Comparison of ENCODE assay signal across 11 cellular contexts in the genomic region with DNA sequence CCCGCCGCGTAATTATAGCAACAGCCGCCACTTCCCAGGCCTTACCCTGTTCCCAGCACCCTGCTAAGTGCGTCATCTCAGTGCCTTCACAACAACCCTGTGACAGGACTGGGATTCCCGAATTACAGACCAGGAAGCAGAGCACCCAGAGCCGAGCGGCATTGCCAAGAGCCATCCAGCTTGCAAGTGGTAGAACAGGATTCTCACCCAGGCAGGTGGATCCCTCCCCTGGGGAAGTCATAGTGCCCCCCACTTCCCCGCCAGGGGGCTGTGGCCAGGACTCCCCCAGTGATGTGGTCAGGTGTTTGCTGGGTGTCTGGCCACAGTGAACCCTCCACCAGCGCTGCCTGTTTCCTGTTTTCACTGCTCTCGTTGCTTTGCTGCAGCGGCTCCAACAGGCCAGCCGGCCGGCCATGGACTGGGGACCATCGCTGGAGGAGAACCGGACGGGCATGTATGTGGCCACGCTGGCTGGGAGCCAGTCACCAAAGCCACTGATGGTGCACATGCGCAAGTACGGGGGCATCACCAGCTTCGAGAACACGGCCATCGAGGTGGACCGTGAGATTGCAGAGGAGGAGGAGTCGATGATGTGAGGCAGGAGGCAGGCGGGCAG. TPM values are rescaled to one million over a fixed set of nuclear protein-coding genes. Genes with fewer than 3 reads are reported as not detected.
DNase-seq lines count a peak whose midpoint lies in the region; ATAC-seq, FAIRE-seq and TF ChIP-seq lines count a peak whose summit lies in the region.
"Had no signal": no experiment of that assay in that cellular context is flagged by ENCODE, and none has a peak within 500 bp of the region (broad histone marks: within the 10 kb centered on the region; RNA-seq: fewer than 3 reads in every experiment).

No MANE protein-coding gene starts in this region.

- peaks cover 14% of the 10 kb centered on the region for H3K4me1 Mint-ChIP-seq in mesothelial cell of epicardium

- 0 out of 4 replicates have a peak, but pooled peaks of 1 of the 2 experiments have one; percentile 8 for TF ChIP-seq EP300 in GM12878 (IDR thresholded peaks at IDR 0.05; ENCODE audit: borderline replicate concordance in 1 of 2, control insufficient read depth in 1 of 2, low read depth in 2 of 2, low read length in 2 of 2)

- no peak for TF ChIP-seq RAD21 in GM12878 (IDR thresholded peaks at IDR 0.05; ENCODE audit: insufficient read depth, low read depth, low read length)

- 0 out of 2 replicates have a peak, but pooled peaks cover 5% of the 10 kb centered on the region for H3K27me3 ChIP-seq in BLaER1
- H3K27me3 ChIP-seq in GM12878 (replicated peaks in 1 of 2; ENCODE audit: control insufficient read depth in 2 of 2, insufficient read depth in 2 of 2, low read length in 1 of 2): peaks cover 0 to 3% of the 10 kb centered on the region in 2 experiments; a peak in 2 of 4 replicates

- ATAC-seq in GM12878: peak; percentile 74
- ATAC-seq in HG02970 (IDR thresholded peaks at IDR 0.05; ENCODE audit: low FRiP score, unreplicated experiment): no peak
- ATAC-seq in HG03378 (IDR thresholded peaks at IDR 0.05; ENCODE audit: unreplicated experiment): no peak
- ATAC-seq in HG02642 (IDR thresholded peaks at IDR 0.05; ENCODE audit: poor library complexity, unreplicated experiment): no peak

- in situ Hi-C loops in GM12878 (cut with MboI): no loop called here

- TF ChIP-seq CTCF in GM12878 (IDR thresholded peaks at IDR 0.05 in 2 of 3, conservative IDR thresholded peaks at IDR 0.05 in 1 of 3; ENCODE audit: control insufficient read depth in 2 of 3, extremely low read depth in 1 of 3, insufficient read depth in 1 of 3, low read depth in 3 of 3, low read length in 3 of 3) (peak in 1 of 3 experiments; percentile 19; a peak in 2 of 6 replicates), mesothelial cell of epicardium (IDR thresholded peaks at IDR 0.05; ENCODE audit: unreplicated experiment) (no peak)

- H3K4me1 ChIP-seq in BLaER1 (peaks cover 73% of the 10 kb centered on the region), GM12878 (ENCODE audit: control insufficient read depth, insufficient read depth, low read length) (no peaks in the 10 kb centered on the region)

- H3K27me3 Mint-ChIP-seq in mesothelial cell of epicardium (ENCODE audit: low read depth): no peaks in the 10 kb centered on the region

- no peak overlapping the region for H2AFZ ChIP-seq in GM12878 (ENCODE audit: control insufficient read depth, low read depth, low read length)

- no peaks in the 10 kb centered on the region for H3K79me2 ChIP-seq in GM12878 (ENCODE audit: control insufficient read depth, insufficient read depth, low read length)

- BruUV-seq in GM12878 (replicated peaks; lab: Mats Ljungman, UMichigan): no TSS peak

- no peak overlapping the region for H3K4me3 Mint-ChIP-seq in mesothelial cell of epicardium

- H4K20me1 ChIP-seq in BLaER1: no peaks in the 10 kb centered on the region
- no peaks in the 10 kb centered on the region for H4K20me1 ChIP-seq in GM12878 (ENCODE audit: control insufficient read depth, insufficient read depth)

- H3K9ac ChIP-seq in BLaER1 (0 out of 2 replicates have a peak overlapping the region, but pooled peaks have one; percentile 35), GM12878 (ENCODE audit: control insufficient read depth, insufficient read depth, low read length) (no peak overlapping the region)

- CTCF ChIA-PET in GM12878 (lab: Yijun Ruan, JAX): interaction anchor here (3.1 to 3.2 kb wide), 2 partner anchors 9 to 47 kb away, joined by 11 to 12 read pairs; no protein-coding TSS in a partner anchor

- H3K27ac Mint-ChIP-seq in mesothelial cell of epicardium: no peak overlapping the region

- H3K4me3 ChIP-seq in BLaER1 (peak overlapping the region; percentile 41), GM12878 (no peak overlapping the region)
- no peak overlapping the region for H3K4me3 ChIP-seq in Jurkat, Clone E6-1 (ENCODE audit: low read length)

- TF ChIP-seq POLR2A in GM12878 (IDR thresholded peaks at IDR 0.05; ENCODE audit: low read depth, low read length): no peak

- intact Hi-C loops in GM12878 (cut with micrococcal nuclease; ENCODE audit: unreplicated experiment): no loop called here

- DNase-seq in Jurkat, Clone E6-1 (ENCODE audit: low read depth, low spot score): peak; percentile 35
- DNase-seq in GM12878 (ENCODE audit: low read depth, low spot score) (no peak), mucosa of gallbladder (ENCODE audit: low spot score) (peak; percentile 39), mesothelial cell of epicardium (ENCODE audit: low spot score in 2 of 2, unreplicated experiment in 2 of 2) (no peak)
- DNase-seq: NCI-H187 had no signal

- H3K4me2 ChIP-seq in BLaER1 (peak overlapping the region; percentile 87), GM12878 (ENCODE audit: control insufficient read depth, insufficient read depth) (0 out of 2 replicates have a peak overlapping the region, but pooled peaks have one; percentile 9)

- POLR2A ChIA-PET in GM12878 (lab: Charles Lee): no interaction called here

- no peaks in the 10 kb centered on the region for H3K9me3 ChIP-seq in BLaER1
- no peaks in the 10 kb centered on the region for H3K9me3 ChIP-seq in GM12878 (replicated peaks; ENCODE audit: control insufficient read depth, insufficient read depth, low read length)

- H3K36me3 ChIP-seq in BLaER1: no peaks in the 10 kb centered on the region
- no peaks in the 10 kb centered on the region for H3K36me3 ChIP-seq in GM12878 (ENCODE audit: control insufficient read depth in 2 of 2, insufficient read depth in 2 of 2, low read length in 1 of 2)

- no peaks in the 10 kb centered on the region for H3K36me3 Mint-ChIP-seq in mesothelial cell of epicardium

- no peaks in the 10 kb centered on the region for H3K9me3 Mint-ChIP-seq in mesothelial cell of epicardium

- RAD21 ChIA-PET in GM12878 (lab: Charles Lee; ENCODE audit: unreplicated experiment): no interaction called here

- H3K27ac ChIP-seq in BLaER1: no peak overlapping the region
- no peak overlapping the region for H3K27ac ChIP-seq in GM12878 (ENCODE audit: control insufficient read depth, insufficient read depth)

- SMC1A ChIA-PET in GM12878 (lab: Charles Lee; ENCODE audit: uncharacterized antibody, unreplicated experiment): no interaction called here

- no peak for FAIRE-seq in GM12878 (lab: Jason Lieb, UNC)
- FAIRE-seq: GM12892 had no signal

- 16% methylated on average over 26 of the region's 26 CpGs for WGBS in GM12878 (ENCODE audit: insufficient coverage, insufficient replicate concordance, low lambda C conversion rate, missing lambda C conversion rate)

RNA-seq across cellular contexts. Expression of a gene that starts 19.3 kb away (rescaled TPM):
- polyA plus RNA-seq in Jurkat, Clone E6-1 (2012; ENCODE audit: insufficient read depth, insufficient read length): not detected
- total RNA-seq in GM12878 (2013; cell fraction: nucleolus; rRNA removed): not detected in 2 replicates
- total RNA-seq in GM12878 (2014; rRNA removed) (0.06 and 0.11 TPM in 2 replicates), GM12878 (2014; rRNA removed; fragmentation: Illumina TruSeq; extraction: Trizol) (0.05 TPM in 1 of 2 replicates, not detected in the other), GM12878 (2021) (0.08 TPM in 1 of 2 replicates, not detected in the other), mucosa of gallbladder (not detected), mesothelial cell of epicardium (not detected in 3 replicates)
- polyA plus RNA-seq in GM12878 (2011; ENCODE audit: low read depth): not detected
- polyA plus RNA-seq in GM12878 (2011; rRNA removed) (not detected in 2 replicates), GM12878 (2014; fragmentation: Illumina TruSeq; extraction: Trizol) (0.01 TPM in 1 of 2 replicates, not detected in the other), GM12878 (2014; fragmentation: Nextera tagmentation; extraction: Ambion mirVana) (not detected), GM12878 (2014; rRNA removed) (0.04 TPM in 1 of 2 replicates, not detected in the other), GM12878 (2016; fragmentation: Nextera tagmentation; extraction: Ambion mirVana) (under 1 TPM in 1 of 2 experiments, not detected in 1; 0.15 TPM)
- polyA plus RNA-seq in GM12878 (2011; cell fraction: cytosol; rRNA removed): 0.01 TPM in 1 of 2 replicates, not detected in the other
- 0.03 TPM in 2 replicates for polyA plus RNA-seq in GM12878 (2011; cell fraction: nucleus; rRNA removed)
- polyA plus RNA-seq in GM12878 (2012): 0.13 and 0.16 TPM in 2 replicates
- not detected in 2 replicates for polyA minus RNA-seq in GM12878 (2011; rRNA and poly(A)+ RNA removed)
- polyA minus RNA-seq in GM12878 (2011; cell fraction: cytosol; rRNA and poly(A)+ RNA removed): not detected in 2 replicates
- not detected in 2 replicates for polyA minus RNA-seq in GM12878 (2011; cell fraction: nucleus; rRNA and poly(A)+ RNA removed)

RNA-seq across cellular contexts. Expression of a gene that starts 42.5 kb away (rescaled TPM):
- not detected for polyA plus RNA-seq in Jurkat, Clone E6-1 (2012; ENCODE audit: insufficient read depth, insufficient read length)
- not detected in 2 replicates for total RNA-seq in GM12878 (2013; cell fraction: nucleolus; rRNA removed)
- total RNA-seq in GM12878 (2014; rRNA removed) (not detected in 2 replicates), GM12878 (2014; rRNA removed; fragmentation: Illumina TruSeq; extraction: Trizol) (not detected in 2 replicates), GM12878 (2021) (not detected in 2 replicates), mucosa of gallbladder (0.29 TPM), mesothelial cell of epicardium (0.51 to 1.1 TPM (median 0.68 TPM) in 3 replicates)
- not detected for polyA plus RNA-seq in GM12878 (2011; ENCODE audit: low read depth)
- polyA plus RNA-seq in GM12878 (2011; rRNA removed) (not detected in 2 replicates), GM12878 (2014; fragmentation: Illumina TruSeq; extraction: Trizol) (not detected in 2 replicates), GM12878 (2014; fragmentation: Nextera tagmentation; extraction: Ambion mirVana) (not detected), GM12878 (2014; rRNA removed) (not detected in 2 replicates), GM12878 (2016; fragmentation: Nextera tagmentation; extraction: Ambion mirVana) (not detected)
- not detected in 2 replicates for polyA plus RNA-seq in GM12878 (2011; cell fraction: cytosol; rRNA removed)
- not detected in 2 replicates for polyA plus RNA-seq in GM12878 (2011; cell fraction: nucleus; rRNA removed)
- not detected in 2 replicates for polyA plus RNA-seq in GM12878 (2012)
- polyA minus RNA-seq in GM12878 (2011; rRNA and poly(A)+ RNA removed): not detected in 2 replicates
- polyA minus RNA-seq in GM12878 (2011; cell fraction: cytosol; rRNA and poly(A)+ RNA removed): not detected in 2 replicates
- polyA minus RNA-seq in GM12878 (2011; cell fraction: nucleus; rRNA and poly(A)+ RNA removed): not detected in 2 replicates
- total RNA-seq: cerebellum had no signal

RNA-seq across cellular contexts. Expression of a gene that starts 53.5 kb away (rescaled TPM):
- not detected for polyA plus RNA-seq in Jurkat, Clone E6-1 (2012; ENCODE audit: insufficient read depth, insufficient read length)
- 33.8 and 34.4 TPM in 2 replicates for total RNA-seq in GM12878 (2013; cell fraction: nucleolus; rRNA removed)
- 1.8 and 3.0 TPM in 2 replicates for total RNA-seq in GM12878 (2014; rRNA removed)
- total RNA-seq in GM12878 (2014; rRNA removed; fragmentation: Illumina TruSeq; extraction: Trizol): 1.2 and 1.4 TPM in 2 replicates
- total RNA-seq in GM12878 (2021): 2.2 and 3.3 TPM in 2 replicates
- polyA plus RNA-seq in GM12878 (2011; ENCODE audit: low read depth): 0.93 TPM
- 0.64 and 0.65 TPM in 2 replicates for polyA plus RNA-seq in GM12878 (2011; rRNA removed)
- polyA plus RNA-seq in GM12878 (2011; cell fraction: cytosol; rRNA removed): 0.87 and 1.5 TPM in 2 replicates
- 2.1 and 4.4 TPM in 2 replicates for polyA plus RNA-seq in GM12878 (2011; cell fraction: nucleus; rRNA removed)
- polyA plus RNA-seq in GM12878 (2012): 2.0 and 2.7 TPM in 2 replicates
- polyA plus RNA-seq in GM12878 (2014; fragmentation: Illumina TruSeq; extraction: Trizol): 0.41 and 0.90 TPM in 2 replicates
- polyA plus RNA-seq in GM12878 (2014; fragmentation: Nextera tagmentation; extraction: Ambion mirVana): under 1 TPM; 0.02 to 0.16 TPM
- polyA plus RNA-seq in GM12878 (2014; rRNA removed): 0.94 and 2.1 TPM in 2 replicates
- 1 to 10 TPM; 1.5 to 1.7 TPM for polyA plus RNA-seq in GM12878 (2016; fragmentation: Nextera tagmentation; extraction: Ambion mirVana)
- 2.6 and 2.8 TPM in 2 replicates for polyA minus RNA-seq in GM12878 (2011; rRNA and poly(A)+ RNA removed)
- 0.94 and 1.6 TPM in 2 replicates for polyA minus RNA-seq in GM12878 (2011; cell fraction: cytosol; rRNA and poly(A)+ RNA removed)
- polyA minus RNA-seq in GM12878 (2011; cell fraction: nucleus; rRNA and poly(A)+ RNA removed): 2.8 and 4.2 TPM in 2 replicates
- total RNA-seq in mucosa of gallbladder: 97.8 TPM
- 100 to 105 TPM (median 102 TPM) in 3 replicates for total RNA-seq in mesothelial cell of epicardium

Comparison
In these comparisons a context has a peak if more than half of its experiments do, and no peak if none do; other contexts are left out.
1. DNase-seq: peak in Jurkat, Clone E6-1 (single experiment) and mucosa of gallbladder (single experiment); none in GM12878 (single experiment) and mesothelial cell of epicardium (0 of 2).